In genomic region chrX:4240541-4241194, GRCh38 we compare ENCODE assay signal across 15 cellular contexts.
DNase-seq lines count a peak whose midpoint lies in the region; ATAC-seq lines count a peak whose summit lies in the region.
"Had no signal": no experiment of that assay in that cellular context is flagged by ENCODE, and none has a peak within 500 bp of the region (broad histone marks: within the 10 kb centered on the region; RNA-seq: fewer than 3 reads in every experiment).

No MANE protein-coding gene starts in this region.

- no peaks in the 10 kb centered on the region for H3K36me3 Mint-ChIP-seq in central memory CD8-positive, alpha-beta T cell (ENCODE audit: insufficient read depth)
- H3K36me3 Mint-ChIP-seq: activated naive CD8-positive, alpha-beta T cell; mesothelial cell of epicardium had no signal

- no peaks in the 10 kb centered on the region for H3K4me1 Mint-ChIP-seq in central memory CD8-positive, alpha-beta T cell
- H3K4me1 Mint-ChIP-seq: mesothelial cell of epicardium had no signal

- DNase-seq in COLO829 (ENCODE audit: low spot score), result peak; percentile 1
- DNase-seq in NOMO-1 treated with dmso at 0.1 percent for 144 hours (lab: John Stamatoyannopoulos, UW; ENCODE audit: unreplicated experiment), result peak; percentile 32
- no peak for DNase-seq in central memory CD8-positive, alpha-beta T cell (ENCODE audit: low spot score in 2 of 2)
- DNase-seq in activated gamma-delta T cell treated with Interleukin-2 at 50 U/mL for 16 hours, result no peak
- DNase-seq: activated CD4-positive, CD25-positive, alpha-beta regulatory T cell; GM23248; head of caudate nucleus; NCI-H146; stimulated activated CD8-positive, alpha-beta memory T cell treated with anti-CD3 and anti-CD28 coated beads, Interleukin-4, amount 100 ng/mL, for 48 hours had no signal

- peak; percentile 46 for ATAC-seq in GM21360 (IDR thresholded peaks at IDR 0.05; ENCODE audit: unreplicated experiment)
- peak; percentile 70 for ATAC-seq in central memory CD8-positive, alpha-beta T cell (replicated peaks; ENCODE audit: extremely low read depth, poor library complexity, severe bottlenecking)
- ATAC-seq in HG03095 (IDR thresholded peaks at IDR 0.05; ENCODE audit: unreplicated experiment), result no peak
- no peak for ATAC-seq in HG03521 (IDR thresholded peaks at IDR 0.05; ENCODE audit: unreplicated experiment)
- no peak for ATAC-seq in HG02571 (IDR thresholded peaks at IDR 0.05; ENCODE audit: unreplicated experiment)

- no peak overlapping the region for H3K4me3 Mint-ChIP-seq in central memory CD8-positive, alpha-beta T cell
- H3K4me3 Mint-ChIP-seq: activated naive CD8-positive, alpha-beta T cell; mesothelial cell of epicardium had no signal

- H3K9me3 Mint-ChIP-seq in central memory CD8-positive, alpha-beta T cell, result no peaks in the 10 kb centered on the region

- H3K27ac Mint-ChIP-seq in central memory CD8-positive, alpha-beta T cell (ENCODE audit: low read depth), result no peak overlapping the region
- H3K27ac Mint-ChIP-seq: activated naive CD8-positive, alpha-beta T cell; mesothelial cell of epicardium had no signal

- no peaks in the 10 kb centered on the region for H3K27me3 Mint-ChIP-seq in central memory CD8-positive, alpha-beta T cell
- H3K27me3 Mint-ChIP-seq: activated naive CD8-positive, alpha-beta T cell had no signal

Comparison
In these comparisons a context has a peak if more than half of its experiments do, and no peak if none do; other contexts are left out.
1. DNase-seq: peak in COLO829 (single experiment) and NOMO-1 treated with dmso at 0.1 percent for 144 hours (single experiment); none in central memory CD8-positive, alpha-beta T cell (0 of 2) and activated gamma-delta T cell treated with Interleukin-2 at 50 U/mL for 16 hours (single experiment).
2. ATAC-seq: peak in GM21360 (single experiment) and central memory CD8-positive, alpha-beta T cell (single experiment); none in HG03095 (single experiment), HG03521 (single experiment) and HG02571 (single experiment).